In the genomic region with DNA sequence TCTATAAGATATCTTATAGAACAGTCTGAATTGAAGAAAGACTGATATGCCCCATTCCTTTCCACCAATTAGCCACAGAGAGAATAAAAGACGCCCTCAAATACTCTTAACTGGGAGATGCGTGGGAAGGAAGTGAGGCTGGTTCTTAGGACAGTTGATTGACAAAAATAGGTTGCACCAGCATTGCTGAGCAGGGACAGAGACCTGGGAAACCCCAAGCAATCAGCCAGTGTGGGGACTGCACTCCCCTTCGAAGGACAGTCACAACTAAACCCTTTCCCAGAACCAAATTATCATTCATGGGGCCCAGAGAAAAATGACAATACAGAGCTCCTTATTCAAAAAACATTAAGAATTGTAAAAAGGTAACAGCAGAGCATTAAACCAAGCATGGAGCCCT, we compare ENCODE assay signal across 21 cellular contexts.
"Had no signal": no experiment of that assay in that cellular context is flagged by ENCODE, and none has a peak within 500 bp of the region (broad histone marks: within the 10 kb centered on the region; RNA-seq: fewer than 3 reads in every experiment).

No MANE protein-coding gene starts in this region.

- H3K4me1 ChIP-seq: esophagus squamous epithelium, gastrocnemius medialis, left lung, lower lobe of right lung had no signal

- H3K36me3 ChIP-seq: esophagus squamous epithelium, gastrocnemius medialis, heart right ventricle, left lung, lower lobe of right lung had no signal

- H3K4me3 Mint-ChIP-seq: mesothelial cell of epicardium; naive thymus-derived CD4-positive, alpha-beta T cell; natural killer cell had no signal

- H3K4me3 ChIP-seq: coronary artery, dorsolateral prefrontal cortex, esophagus squamous epithelium, gastrocnemius medialis, heart right ventricle, left lung, lower lobe of right lung had no signal

- H3K27me3 ChIP-seq: esophagus squamous epithelium, gastrocnemius medialis, left lung had no signal

- ATAC-seq: gastrocnemius medialis; heart right ventricle; left cardiac atrium; left lung; left ventricle myocardium superior; lower lobe of right lung; naive thymus-derived CD4-positive, alpha-beta T cell; natural killer cell had no signal

- H3K9me3 ChIP-seq: esophagus squamous epithelium, gastrocnemius medialis, heart right ventricle, left lung, lower lobe of right lung had no signal

- H3K36me3 Mint-ChIP-seq: mesothelial cell of epicardium; naive thymus-derived CD4-positive, alpha-beta T cell; natural killer cell had no signal

- H3K27ac ChIP-seq: coronary artery, dorsolateral prefrontal cortex, esophagus squamous epithelium, gastrocnemius medialis, heart right ventricle, left lung, lower lobe of right lung had no signal

- H3K9me3 Mint-ChIP-seq: mesothelial cell of epicardium, natural killer cell had no signal

- H3K4me1 Mint-ChIP-seq: naive thymus-derived CD4-positive, alpha-beta T cell; natural killer cell had no signal

- DNase-seq: dermis blood vessel endothelial cell; dorsolateral prefrontal cortex; effector CD4-positive, alpha-beta T cell; effector memory CD4-positive, alpha-beta T cell; esophagus squamous epithelium; foreskin fibroblast; foreskin melanocyte; gastrocnemius medialis; glutamatergic neuron; head of caudate nucleus; heart right ventricle; hippocampal formation; left cardiac atrium; left lung; left ventricle myocardium superior; lower lobe of right lung; mesenchymal stem cell; naive thymus-derived CD4-positive, alpha-beta T cell; natural killer cell had no signal

- H3K27ac Mint-ChIP-seq: mesothelial cell of epicardium; naive thymus-derived CD4-positive, alpha-beta T cell; natural killer cell had no signal
